In the genomic region with DNA sequence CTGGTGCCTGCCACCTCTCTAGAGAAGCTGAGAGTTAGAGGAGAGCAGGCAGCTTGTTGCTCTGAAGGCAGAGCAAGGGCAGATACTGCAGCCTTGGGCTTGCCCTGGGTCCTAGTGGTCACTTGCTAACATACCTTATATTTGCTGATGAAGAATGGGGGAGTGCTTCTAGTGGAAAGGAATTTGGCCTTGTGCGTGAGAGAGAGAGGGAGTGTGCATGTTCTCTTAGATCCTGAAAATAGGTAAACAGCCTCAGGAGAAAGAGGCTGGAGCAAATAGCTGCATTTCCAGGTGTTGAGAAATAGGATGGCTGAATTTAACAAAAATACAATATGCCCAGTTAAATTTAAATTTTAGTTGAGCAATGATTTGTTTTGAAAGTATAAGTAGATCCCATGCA, we compare ENCODE assay signal across 1 cellular context.
A peak's percentile ranks its signal among the peaks of the same experiment; 100 is the strongest.
TF ChIP-seq lines count a peak whose summit lies in the region.

No MANE protein-coding gene starts in this region.

TF ChIP-seq in HepG2, 621 proteins besides CTCF, POLR2A, EP300 and RAD21 (continued from another document and continues in another):
- peak; percentile 73 for TF ChIP-seq NR2F6 (IDR thresholded peaks at IDR 0.05)
- TF ChIP-seq NR2F6 (CRISPR knock-in tag; IDR thresholded peaks at IDR 0.05), result peak; percentile 86
- no peak for TF ChIP-seq ZZZ3 (CRISPR knock-in tag; IDR thresholded peaks at IDR 0.05; ENCODE audit: borderline replicate concordance)
- peak; percentile 98 for TF ChIP-seq ZMYM4 (CRISPR knock-in tag; IDR thresholded peaks at IDR 0.05)
- TF ChIP-seq ZNF468 (CRISPR knock-in tag; IDR thresholded peaks at IDR 0.05), result no peak
- TF ChIP-seq, protein P1, sequence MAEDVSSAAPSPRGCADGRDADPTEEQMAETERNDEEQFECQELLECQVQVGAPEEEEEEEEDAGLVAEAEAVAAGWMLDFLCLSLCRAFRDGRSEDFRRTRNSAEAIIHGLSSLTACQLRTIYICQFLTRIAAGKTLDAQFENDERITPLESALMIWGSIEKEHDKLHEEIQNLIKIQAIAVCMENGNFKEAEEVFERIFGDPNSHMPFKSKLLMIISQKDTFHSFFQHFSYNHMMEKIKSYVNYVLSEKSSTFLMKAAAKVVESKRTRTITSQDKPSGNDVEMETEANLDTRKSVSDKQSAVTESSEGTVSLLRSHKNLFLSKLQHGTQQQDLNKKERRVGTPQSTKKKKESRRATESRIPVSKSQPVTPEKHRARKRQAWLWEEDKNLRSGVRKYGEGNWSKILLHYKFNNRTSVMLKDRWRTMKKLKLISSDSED (CRISPR knock-in tag; IDR thresholded peaks at IDR 0.05), result no peak
- TF ChIP-seq, protein P2, sequence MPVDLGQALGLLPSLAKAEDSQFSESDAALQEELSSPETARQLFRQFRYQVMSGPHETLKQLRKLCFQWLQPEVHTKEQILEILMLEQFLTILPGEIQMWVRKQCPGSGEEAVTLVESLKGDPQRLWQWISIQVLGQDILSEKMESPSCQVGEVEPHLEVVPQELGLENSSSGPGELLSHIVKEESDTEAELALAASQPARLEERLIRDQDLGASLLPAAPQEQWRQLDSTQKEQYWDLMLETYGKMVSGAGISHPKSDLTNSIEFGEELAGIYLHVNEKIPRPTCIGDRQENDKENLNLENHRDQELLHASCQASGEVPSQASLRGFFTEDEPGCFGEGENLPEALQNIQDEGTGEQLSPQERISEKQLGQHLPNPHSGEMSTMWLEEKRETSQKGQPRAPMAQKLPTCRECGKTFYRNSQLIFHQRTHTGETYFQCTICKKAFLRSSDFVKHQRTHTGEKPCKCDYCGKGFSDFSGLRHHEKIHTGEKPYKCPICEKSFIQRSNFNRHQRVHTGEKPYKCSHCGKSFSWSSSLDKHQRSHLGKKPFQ (CRISPR knock-in tag; IDR thresholded peaks at IDR 0.05; ENCODE audit: insufficient replicate concordance), result no peak
- TF ChIP-seq ZNF160 (CRISPR knock-in tag; IDR thresholded peaks at IDR 0.05), result no peak
- TF ChIP-seq ONECUT2 (CRISPR knock-in tag; IDR thresholded peaks at IDR 0.05), result no peak
- no peak for TF ChIP-seq SP1 (IDR thresholded peaks at IDR 0.05)
- peak; percentile 60 for TF ChIP-seq SP1 (CRISPR knock-in tag; IDR thresholded peaks at IDR 0.05)
- TF ChIP-seq ZNF143 (CRISPR knock-in tag; IDR thresholded peaks at IDR 0.05), result 0 out of 2 replicates have a peak, but pooled peaks have one; percentile 23
- TF ChIP-seq HMG20A (CRISPR knock-in tag; IDR thresholded peaks at IDR 0.05; ENCODE audit: borderline replicate concordance), result peak; percentile 95
- TF ChIP-seq, protein P3, sequence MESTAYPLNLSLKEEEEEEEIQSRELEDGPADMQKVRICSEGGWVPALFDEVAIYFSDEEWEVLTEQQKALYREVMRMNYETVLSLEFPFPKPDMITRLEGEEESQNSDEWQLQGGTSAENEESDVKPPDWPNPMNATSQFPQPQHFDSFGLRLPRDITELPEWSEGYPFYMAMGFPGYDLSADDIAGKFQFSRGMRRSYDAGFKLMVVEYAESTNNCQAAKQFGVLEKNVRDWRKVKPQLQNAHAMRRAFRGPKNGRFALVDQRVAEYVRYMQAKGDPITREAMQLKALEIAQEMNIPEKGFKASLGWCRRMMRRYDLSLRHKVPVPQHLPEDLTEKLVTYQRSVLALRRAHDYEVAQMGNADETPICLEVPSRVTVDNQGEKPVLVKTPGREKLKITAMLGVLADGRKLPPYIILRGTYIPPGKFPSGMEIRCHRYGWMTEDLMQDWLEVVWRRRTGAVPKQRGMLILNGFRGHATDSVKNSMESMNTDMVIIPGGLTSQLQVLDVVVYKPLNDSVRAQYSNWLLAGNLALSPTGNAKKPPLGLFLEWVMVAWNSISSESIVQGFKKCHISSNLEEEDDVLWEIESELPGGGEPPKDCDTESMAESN (CRISPR knock-in tag; conservative IDR thresholded peaks at IDR 0.05), result no peak; the same call in 1 of the 2 replicates
- no peak for TF ChIP-seq NR1H2 (CRISPR knock-in tag; IDR thresholded peaks at IDR 0.05; ENCODE audit: borderline replicate concordance, low read depth)
- no peak for TF ChIP-seq RORA (CRISPR knock-in tag; IDR thresholded peaks at IDR 0.05)
- TF ChIP-seq SKI (IDR thresholded peaks at IDR 0.05; ENCODE audit: partially characterized antibody), result peak; percentile 62
- peak; percentile 88; the same call in 1 of the 2 replicates for TF ChIP-seq FOXJ3 (CRISPR knock-in tag; IDR thresholded peaks at IDR 0.05; ENCODE audit: borderline replicate concordance)
- TF ChIP-seq, protein P4, sequence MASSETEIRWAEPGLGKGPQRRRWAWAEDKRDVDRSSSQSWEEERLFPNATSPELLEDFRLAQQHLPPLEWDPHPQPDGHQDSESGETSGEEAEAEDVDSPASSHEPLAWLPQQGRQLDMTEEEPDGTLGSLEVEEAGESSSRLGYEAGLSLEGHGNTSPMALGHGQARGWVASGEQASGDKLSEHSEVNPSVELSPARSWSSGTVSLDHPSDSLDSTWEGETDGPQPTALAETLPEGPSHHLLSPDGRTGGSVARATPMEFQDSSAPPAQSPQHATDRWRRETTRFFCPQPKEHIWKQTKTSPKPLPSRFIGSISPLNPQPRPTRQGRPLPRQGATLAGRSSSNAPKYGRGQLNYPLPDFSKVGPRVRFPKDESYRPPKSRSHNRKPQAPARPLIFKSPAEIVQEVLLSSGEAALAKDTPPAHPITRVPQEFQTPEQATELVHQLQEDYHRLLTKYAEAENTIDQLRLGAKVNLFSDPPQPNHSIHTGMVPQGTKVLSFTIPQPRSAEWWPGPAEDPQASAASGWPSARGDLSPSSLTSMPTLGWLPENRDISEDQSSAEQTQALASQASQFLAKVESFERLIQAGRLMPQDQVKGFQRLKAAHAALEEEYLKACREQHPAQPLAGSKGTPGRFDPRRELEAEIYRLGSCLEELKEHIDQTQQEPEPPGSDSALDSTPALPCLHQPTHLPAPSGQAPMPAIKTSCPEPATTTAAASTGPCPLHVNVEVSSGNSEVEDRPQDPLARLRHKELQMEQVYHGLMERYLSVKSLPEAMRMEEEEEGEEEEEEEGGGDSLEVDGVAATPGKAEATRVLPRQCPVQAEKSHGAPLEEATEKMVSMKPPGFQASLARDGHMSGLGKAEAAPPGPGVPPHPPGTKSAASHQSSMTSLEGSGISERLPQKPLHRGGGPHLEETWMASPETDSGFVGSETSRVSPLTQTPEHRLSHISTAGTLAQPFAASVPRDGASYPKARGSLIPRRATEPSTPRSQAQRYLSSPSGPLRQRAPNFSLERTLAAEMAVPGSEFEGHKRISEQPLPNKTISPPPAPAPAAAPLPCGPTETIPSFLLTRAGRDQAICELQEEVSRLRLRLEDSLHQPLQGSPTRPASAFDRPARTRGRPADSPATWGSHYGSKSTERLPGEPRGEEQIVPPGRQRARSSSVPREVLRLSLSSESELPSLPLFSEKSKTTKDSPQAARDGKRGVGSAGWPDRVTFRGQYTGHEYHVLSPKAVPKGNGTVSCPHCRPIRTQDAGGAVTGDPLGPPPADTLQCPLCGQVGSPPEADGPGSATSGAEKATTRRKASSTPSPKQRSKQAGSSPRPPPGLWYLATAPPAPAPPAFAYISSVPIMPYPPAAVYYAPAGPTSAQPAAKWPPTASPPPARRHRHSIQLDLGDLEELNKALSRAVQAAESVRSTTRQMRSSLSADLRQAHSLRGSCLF (CRISPR knock-in tag; IDR thresholded peaks at IDR 0.05; ENCODE audit: borderline replicate concordance), result no peak
- no peak for TF ChIP-seq RFX1 (IDR thresholded peaks at IDR 0.05)
- TF ChIP-seq NR2F1 (CRISPR knock-in tag; IDR thresholded peaks at IDR 0.05), result peak; percentile 45 to 46; a peak in 2 of 4 replicates
- TF ChIP-seq NR2F2 (IDR thresholded peaks at IDR 0.05; ENCODE audit: borderline replicate concordance, low read depth), result no peak; the same call in 1 of the 2 replicates
- no peak for TF ChIP-seq ZNF225 (CRISPR knock-in tag; IDR thresholded peaks at IDR 0.05)
- TF ChIP-seq HNRNPLL (IDR thresholded peaks at IDR 0.05; ENCODE audit: low read depth, low read length, poor library complexity, severe bottlenecking), result no peak
- no peak for TF ChIP-seq ZNF383 (CRISPR knock-in tag; IDR thresholded peaks at IDR 0.05; ENCODE audit: borderline replicate concordance)
- TF ChIP-seq, protein P5, sequence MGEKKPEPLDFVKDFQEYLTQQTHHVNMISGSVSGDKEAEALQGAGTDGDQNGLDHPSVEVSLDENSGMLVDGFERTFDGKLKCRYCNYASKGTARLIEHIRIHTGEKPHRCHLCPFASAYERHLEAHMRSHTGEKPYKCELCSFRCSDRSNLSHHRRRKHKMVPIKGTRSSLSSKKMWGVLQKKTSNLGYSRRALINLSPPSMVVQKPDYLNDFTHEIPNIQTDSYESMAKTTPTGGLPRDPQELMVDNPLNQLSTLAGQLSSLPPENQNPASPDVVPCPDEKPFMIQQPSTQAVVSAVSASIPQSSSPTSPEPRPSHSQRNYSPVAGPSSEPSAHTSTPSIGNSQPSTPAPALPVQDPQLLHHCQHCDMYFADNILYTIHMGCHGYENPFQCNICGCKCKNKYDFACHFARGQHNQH (CRISPR knock-in tag; IDR thresholded peaks at IDR 0.05), result peak; percentile 83
- TF ChIP-seq, protein P6, sequence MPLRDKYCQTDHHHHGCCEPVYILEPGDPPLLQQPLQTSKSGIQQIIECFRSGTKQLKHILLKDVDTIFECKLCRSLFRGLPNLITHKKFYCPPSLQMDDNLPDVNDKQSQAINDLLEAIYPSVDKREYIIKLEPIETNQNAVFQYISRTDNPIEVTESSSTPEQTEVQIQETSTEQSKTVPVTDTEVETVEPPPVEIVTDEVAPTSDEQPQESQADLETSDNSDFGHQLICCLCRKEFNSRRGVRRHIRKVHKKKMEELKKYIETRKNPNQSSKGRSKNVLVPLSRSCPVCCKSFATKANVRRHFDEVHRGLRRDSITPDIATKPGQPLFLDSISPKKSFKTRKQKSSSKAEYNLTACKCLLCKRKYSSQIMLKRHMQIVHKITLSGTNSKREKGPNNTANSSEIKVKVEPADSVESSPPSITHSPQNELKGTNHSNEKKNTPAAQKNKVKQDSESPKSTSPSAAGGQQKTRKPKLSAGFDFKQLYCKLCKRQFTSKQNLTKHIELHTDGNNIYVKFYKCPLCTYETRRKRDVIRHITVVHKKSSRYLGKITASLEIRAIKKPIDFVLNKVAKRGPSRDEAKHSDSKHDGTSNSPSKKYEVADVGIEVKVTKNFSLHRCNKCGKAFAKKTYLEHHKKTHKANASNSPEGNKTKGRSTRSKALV (CRISPR knock-in tag; IDR thresholded peaks at IDR 0.05), result no peak; the same call in 1 of the 2 replicates
- peak; percentile 91 for TF ChIP-seq POGZ (CRISPR knock-in tag; IDR thresholded peaks at IDR 0.05)
- TF ChIP-seq TOE1 (CRISPR knock-in tag; IDR thresholded peaks at IDR 0.05), result peak; percentile 81; the same call in 1 of the 2 replicates
- no peak for TF ChIP-seq ZNF839 (CRISPR knock-in tag; IDR thresholded peaks at IDR 0.05; ENCODE audit: borderline replicate concordance)
- TF ChIP-seq SRY (CRISPR knock-in tag; IDR thresholded peaks at IDR 0.05), result no peak
- TF ChIP-seq, protein P7, sequence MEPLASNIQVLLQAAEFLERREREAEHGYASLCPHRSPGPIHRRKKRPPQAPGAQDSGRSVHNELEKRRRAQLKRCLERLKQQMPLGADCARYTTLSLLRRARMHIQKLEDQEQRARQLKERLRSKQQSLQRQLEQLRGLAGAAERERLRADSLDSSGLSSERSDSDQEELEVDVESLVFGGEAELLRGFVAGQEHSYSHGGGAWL (CRISPR knock-in tag; IDR thresholded peaks at IDR 0.05), result 0 out of 2 replicates have a peak, but pooled peaks have one; percentile 44
- peak; percentile 96 for TF ChIP-seq ZNF614 (CRISPR knock-in tag; IDR thresholded peaks at IDR 0.05; ENCODE audit: borderline replicate concordance)
- peak; percentile 99 for TF ChIP-seq TEAD3 (CRISPR knock-in tag; optimal IDR thresholded peaks at IDR 0.05; ENCODE audit: borderline replicate concordance)
- TF ChIP-seq, protein P8, sequence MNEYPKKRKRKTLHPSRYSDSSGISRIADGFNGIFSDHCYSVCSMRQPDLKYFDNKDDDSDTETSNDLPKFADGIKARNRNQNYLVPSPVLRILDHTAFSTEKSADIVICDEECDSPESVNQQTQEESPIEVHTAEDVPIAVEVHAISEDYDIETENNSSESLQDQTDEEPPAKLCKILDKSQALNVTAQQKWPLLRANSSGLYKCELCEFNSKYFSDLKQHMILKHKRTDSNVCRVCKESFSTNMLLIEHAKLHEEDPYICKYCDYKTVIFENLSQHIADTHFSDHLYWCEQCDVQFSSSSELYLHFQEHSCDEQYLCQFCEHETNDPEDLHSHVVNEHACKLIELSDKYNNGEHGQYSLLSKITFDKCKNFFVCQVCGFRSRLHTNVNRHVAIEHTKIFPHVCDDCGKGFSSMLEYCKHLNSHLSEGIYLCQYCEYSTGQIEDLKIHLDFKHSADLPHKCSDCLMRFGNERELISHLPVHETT (CRISPR knock-in tag; conservative IDR thresholded peaks at IDR 0.05), result peak; percentile 60; the same call in 1 of the 2 replicates
- TF ChIP-seq SNRNP70 (IDR thresholded peaks at IDR 0.05; ENCODE audit: low read depth, low read length), result no peak
- TF ChIP-seq, protein P9, sequence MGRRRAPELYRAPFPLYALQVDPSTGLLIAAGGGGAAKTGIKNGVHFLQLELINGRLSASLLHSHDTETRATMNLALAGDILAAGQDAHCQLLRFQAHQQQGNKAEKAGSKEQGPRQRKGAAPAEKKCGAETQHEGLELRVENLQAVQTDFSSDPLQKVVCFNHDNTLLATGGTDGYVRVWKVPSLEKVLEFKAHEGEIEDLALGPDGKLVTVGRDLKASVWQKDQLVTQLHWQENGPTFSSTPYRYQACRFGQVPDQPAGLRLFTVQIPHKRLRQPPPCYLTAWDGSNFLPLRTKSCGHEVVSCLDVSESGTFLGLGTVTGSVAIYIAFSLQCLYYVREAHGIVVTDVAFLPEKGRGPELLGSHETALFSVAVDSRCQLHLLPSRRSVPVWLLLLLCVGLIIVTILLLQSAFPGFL (CRISPR knock-in tag; IDR thresholded peaks at IDR 0.05), result no peak
- peak; percentile 76 for TF ChIP-seq ERF (CRISPR knock-in tag; IDR thresholded peaks at IDR 0.05)
- TF ChIP-seq, protein P10, sequence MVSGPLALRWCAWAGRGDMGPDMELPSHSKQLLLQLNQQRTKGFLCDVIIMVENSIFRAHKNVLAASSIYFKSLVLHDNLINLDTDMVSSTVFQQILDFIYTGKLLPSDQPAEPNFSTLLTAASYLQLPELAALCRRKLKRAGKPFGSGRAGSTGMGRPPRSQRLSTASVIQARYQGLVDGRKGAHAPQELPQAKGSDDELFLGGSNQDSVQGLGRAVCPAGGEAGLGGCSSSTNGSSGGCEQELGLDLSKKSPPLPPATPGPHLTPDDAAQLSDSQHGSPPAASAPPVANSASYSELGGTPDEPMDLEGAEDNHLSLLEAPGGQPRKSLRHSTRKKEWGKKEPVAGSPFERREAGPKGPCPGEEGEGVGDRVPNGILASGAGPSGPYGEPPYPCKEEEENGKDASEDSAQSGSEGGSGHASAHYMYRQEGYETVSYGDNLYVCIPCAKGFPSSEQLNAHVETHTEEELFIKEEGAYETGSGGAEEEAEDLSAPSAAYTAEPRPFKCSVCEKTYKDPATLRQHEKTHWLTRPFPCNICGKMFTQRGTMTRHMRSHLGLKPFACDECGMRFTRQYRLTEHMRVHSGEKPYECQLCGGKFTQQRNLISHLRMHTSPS (CRISPR knock-in tag; IDR thresholded peaks at IDR 0.05; ENCODE audit: low read depth), result no peak
- TF ChIP-seq, protein P11, sequence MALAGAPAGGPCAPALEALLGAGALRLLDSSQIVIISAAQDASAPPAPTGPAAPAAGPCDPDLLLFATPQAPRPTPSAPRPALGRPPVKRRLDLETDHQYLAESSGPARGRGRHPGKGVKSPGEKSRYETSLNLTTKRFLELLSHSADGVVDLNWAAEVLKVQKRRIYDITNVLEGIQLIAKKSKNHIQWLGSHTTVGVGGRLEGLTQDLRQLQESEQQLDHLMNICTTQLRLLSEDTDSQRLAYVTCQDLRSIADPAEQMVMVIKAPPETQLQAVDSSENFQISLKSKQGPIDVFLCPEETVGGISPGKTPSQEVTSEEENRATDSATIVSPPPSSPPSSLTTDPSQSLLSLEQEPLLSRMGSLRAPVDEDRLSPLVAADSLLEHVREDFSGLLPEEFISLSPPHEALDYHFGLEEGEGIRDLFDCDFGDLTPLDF (CRISPR knock-in tag; IDR thresholded peaks at IDR 0.05), result no peak
